In the genomic region with DNA sequence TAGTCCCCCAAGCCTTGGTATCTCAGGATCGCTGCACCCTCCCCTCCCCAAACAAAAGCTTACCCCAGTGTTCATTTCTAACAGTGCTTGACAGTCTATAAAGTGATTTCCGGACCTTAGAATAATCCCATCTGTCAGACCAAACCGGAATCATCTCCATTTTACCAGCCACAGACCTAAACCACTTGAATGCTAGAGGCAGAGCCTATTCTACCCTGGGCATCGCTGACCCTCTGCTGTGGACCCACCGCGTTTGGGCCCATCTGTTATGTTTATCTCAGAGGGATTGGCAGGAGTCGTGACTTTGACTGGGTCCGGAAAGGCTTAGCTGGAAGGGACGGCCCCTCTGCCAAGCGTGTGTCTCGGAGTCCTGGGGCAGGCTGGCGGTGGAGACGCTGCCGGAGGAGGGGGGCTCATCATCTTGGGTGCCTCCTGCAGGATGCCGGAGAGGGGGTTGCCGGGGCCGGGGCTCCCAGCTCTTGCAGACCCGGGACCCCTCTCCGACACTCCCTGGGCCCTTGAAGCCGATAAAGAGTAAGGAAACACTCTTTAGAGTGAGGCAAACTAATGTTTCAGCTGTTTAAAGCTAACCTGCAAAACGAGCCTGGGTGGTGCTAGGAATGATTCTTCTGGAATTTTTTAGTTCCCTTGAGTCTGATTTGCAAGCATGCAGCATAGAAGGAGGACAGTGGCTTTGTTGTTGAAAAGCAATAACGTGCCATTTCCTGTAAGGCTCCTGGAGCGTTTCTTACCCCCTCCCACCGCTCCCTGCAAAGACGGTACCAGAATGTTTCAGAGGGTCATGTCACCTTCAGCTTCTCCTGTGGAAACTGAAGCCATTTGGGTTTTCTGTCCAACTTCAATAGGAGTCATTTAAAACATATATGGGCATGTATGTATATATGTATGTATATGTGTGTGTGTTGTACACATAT, we compare ENCODE assay signal across 8 cellular contexts. TPM values are rescaled to one million over a fixed set of nuclear protein-coding genes. Genes with fewer than 3 reads are reported as not detected.
DNase-seq lines count a peak whose midpoint lies in the region; ATAC-seq, FAIRE-seq and TF ChIP-seq lines count a peak whose summit lies in the region.

No MANE protein-coding gene starts in this region.

- H3K4me1 ChIP-seq in A673 (ENCODE audit: insufficient read depth, low read length, poor library complexity, severe bottlenecking) (peaks cover 36% of the 10 kb centered on the region), GM23248 (ENCODE audit: insufficient read depth) (peaks cover 12% of the 10 kb centered on the region), endothelial cell of umbilical vein (ENCODE audit: control insufficient read depth, extremely low read depth, insufficient read depth, low read length) (peaks cover 21% of the 10 kb centered on the region), neural progenitor cell (peaks cover 5% of the 10 kb centered on the region)

- H3K27ac ChIP-seq in A673 (ENCODE audit: low read depth, low read length, poor library complexity, severe bottlenecking) = peak overlapping the region; percentile 55
- no peak overlapping the region for H3K27ac ChIP-seq in GM23248
- no peak overlapping the region for H3K27ac ChIP-seq in endothelial cell of umbilical vein (ENCODE audit: insufficient read depth, low read depth, low read length)
- H3K27ac ChIP-seq in neural progenitor cell = no peak overlapping the region

- no peak for TF ChIP-seq CTCF in A673 (conservative IDR thresholded peaks at IDR 0.05; ENCODE audit: low read depth, low read length)
- no peak for TF ChIP-seq CTCF in activated B cell treated with CpG ODN at 0.5 μM for 24 hours (IDR thresholded peaks at IDR 0.05)
- no peak for TF ChIP-seq CTCF in endothelial cell of umbilical vein (IDR thresholded peaks at IDR 0.05; ENCODE audit: extremely low read depth in 1 of 2, insufficient read depth in 1 of 2, low read depth in 1 of 2, low read length in 2 of 2)
- no peak for TF ChIP-seq CTCF in neural progenitor cell (IDR thresholded peaks at IDR 0.05)

- H3K4me1 Mint-ChIP-seq in activated B cell treated with CpG ODN at 0.5 μM for 24 hours = peaks cover 65% of the 10 kb centered on the region
- peaks cover 16% of the 10 kb centered on the region for H3K4me1 Mint-ChIP-seq in neural progenitor cell

- no peaks in the 10 kb centered on the region for H3K9me1 ChIP-seq in endothelial cell of umbilical vein (replicated peaks; ENCODE audit: control insufficient read depth, extremely low read depth, insufficient read depth, low read length)

- H3K4me2 ChIP-seq in GM23248 (ENCODE audit: unreplicated experiment) (peak overlapping the region; percentile 81), endothelial cell of umbilical vein (ENCODE audit: insufficient read depth, low read length) (peak overlapping the region; percentile 75), neural progenitor cell (peak overlapping the region; percentile 81)

- H3K27me3 ChIP-seq in A673 (replicated peaks; ENCODE audit: insufficient read depth, low read depth, low read length, poor library complexity) (no peaks in the 10 kb centered on the region), GM23248 (replicated peaks; ENCODE audit: insufficient read depth) (no peaks in the 10 kb centered on the region), endothelial cell of umbilical vein (ENCODE audit: control insufficient read depth in 2 of 2, insufficient read depth in 2 of 2, low read length in 2 of 2) (no peaks in the 10 kb centered on the region), neural progenitor cell (peaks cover 47% of the 10 kb centered on the region)

- H4K20me1 ChIP-seq in GM23248 (ENCODE audit: insufficient read depth) (no peaks in the 10 kb centered on the region), endothelial cell of umbilical vein (replicated peaks; ENCODE audit: control insufficient read depth, extremely low read depth, insufficient read depth, low read length) (no peaks in the 10 kb centered on the region), neural progenitor cell (ENCODE audit: low read depth) (peaks cover 3% of the 10 kb centered on the region)

- H3K36me3 ChIP-seq in A673 (ENCODE audit: insufficient read depth, low read length, poor library complexity, severe bottlenecking) (no peaks in the 10 kb centered on the region), GM23248 (ENCODE audit: low read depth) (no peaks in the 10 kb centered on the region), endothelial cell of umbilical vein (ENCODE audit: control insufficient read depth in 2 of 2, extremely low read depth in 1 of 2, insufficient read depth in 2 of 2, low read length in 2 of 2) (no peaks in the 10 kb centered on the region), neural progenitor cell (no peaks in the 10 kb centered on the region)

- no peaks in the 10 kb centered on the region for H3K9me3 Mint-ChIP-seq in activated B cell treated with CpG ODN at 0.5 μM for 24 hours
- no peaks in the 10 kb centered on the region for H3K9me3 Mint-ChIP-seq in neural progenitor cell

- peak overlapping the region; percentile 59 for H3K4me3 ChIP-seq in A673 (ENCODE audit: low read depth, low read length, poor library complexity, severe bottlenecking)
- peak overlapping the region; percentile 80 for H3K4me3 ChIP-seq in GM23248
- H3K4me3 ChIP-seq in endothelial cell of umbilical vein (replicated peaks in 1 of 3; ENCODE audit: insufficient read depth in 1 of 3, low read depth in 1 of 3, low read length in 3 of 3) = peak overlapping the region in 2 of 3 experiments; percentile 47 to 52
- no peak overlapping the region for H3K4me3 ChIP-seq in neural progenitor cell

- peak overlapping the region; percentile 88 for H3K4me3 Mint-ChIP-seq in activated B cell treated with CpG ODN at 0.5 μM for 24 hours
- H3K4me3 Mint-ChIP-seq in neural progenitor cell = peak overlapping the region; percentile 91

- peak overlapping the region; percentile 73 for H3K9ac ChIP-seq in GM23248
- H3K9ac ChIP-seq in endothelial cell of umbilical vein (replicated peaks; ENCODE audit: extremely low read depth, insufficient read depth, low read length) = peak overlapping the region; percentile 13
- H3K9ac ChIP-seq in neural progenitor cell = no peak overlapping the region

- peaks cover 7% of the 10 kb centered on the region for H3K36me3 Mint-ChIP-seq in activated B cell treated with CpG ODN at 0.5 μM for 24 hours (ENCODE audit: low read depth)
- H3K36me3 Mint-ChIP-seq in neural progenitor cell = no peaks in the 10 kb centered on the region

- H3K79me2 ChIP-seq in GM23248 (ENCODE audit: insufficient read depth) (no peaks in the 10 kb centered on the region), endothelial cell of umbilical vein (ENCODE audit: control insufficient read depth, insufficient read depth, low read length) (no peaks in the 10 kb centered on the region), neural progenitor cell (ENCODE audit: low read depth) (no peaks in the 10 kb centered on the region)

- CTCF ChIA-PET in A673 (lab: Charles Lee) = interaction anchor here (0.7 kb wide), 1 partner anchor 64 kb away, joined by 5 read pairs; no protein-coding TSS in a partner anchor
- CTCF ChIA-PET in activated B cell treated with CpG ODN at 0.5 μM for 24 hours (lab: Charles Lee) = interaction anchor here (1.2 to 3.3 kb wide), 3 partner anchors 25 to 109 kb away, joined by 3 to 10 read pairs (median 4); no protein-coding TSS in a partner anchor
- CTCF ChIA-PET in endothelial cell of umbilical vein (lab: Charles Lee) = interaction anchor here (1.0 kb wide), 2 partner anchors 11 to 76 kb away, joined by 3 to 4 read pairs; no protein-coding TSS in a partner anchor

- H3K9me3 ChIP-seq in A673 (ENCODE audit: low read depth, low read length, poor library complexity, severe bottlenecking) (no peaks in the 10 kb centered on the region), GM23248 (ENCODE audit: low read depth) (no peaks in the 10 kb centered on the region), endothelial cell of umbilical vein (replicated peaks; ENCODE audit: control insufficient read depth, insufficient read depth, low read length) (no peaks in the 10 kb centered on the region), neural progenitor cell (ENCODE audit: low read depth) (no peaks in the 10 kb centered on the region)

- peak; percentile 56 for FAIRE-seq in endothelial cell of umbilical vein (lab: Jason Lieb, UNC)

- dilution Hi-C loops in endothelial cell of umbilical vein (cut with MboI; ENCODE audit: extremely low pct_ligation_motif_present, low sequenced_read_pairs) = no loop called here

- H3K27me3 Mint-ChIP-seq in activated B cell treated with CpG ODN at 0.5 μM for 24 hours (no peaks in the 10 kb centered on the region), neural progenitor cell (ENCODE audit: insufficient read depth, low read depth) (peaks cover 16% of the 10 kb centered on the region)

- in situ Hi-C loops in GM23248 (cut with MboI) = no loop called here

- ATAC-seq in activated B cell treated with CpG ODN at 0.5 μM for 24 hours (ENCODE audit: low read depth) = no peak
- ATAC-seq in HG03565 (IDR thresholded peaks at IDR 0.05; ENCODE audit: unreplicated experiment) = no peak

- BruUV-seq in A673 (replicated peaks; lab: Mats Ljungman, UMichigan) (no TSS peak), endothelial cell of umbilical vein (replicated peaks; lab: Mats Ljungman, UMichigan) (TSS peak; percentile 13)

- intact Hi-C loops in A673 (cut with micrococcal nuclease; ENCODE audit: unreplicated experiment) = no loop called here
- intact Hi-C loops in activated B cell treated with CpG ODN at 0.5 μM for 24 hours (cut with micrococcal nuclease) = loop anchor here (5.0 to 10.0 kb wide), 3 partner anchors 148 to 600 kb away; a partner anchor contains a TSS
- intact Hi-C loops in endothelial cell of umbilical vein (cut with micrococcal nuclease) = loop anchor here (5.0 kb wide), 1 partner anchor 42 kb away; no protein-coding TSS in a partner anchor

- H3F3A ChIP-seq in GM23248 (ENCODE audit: insufficient read depth) (peaks cover 11% of the 10 kb centered on the region), neural progenitor cell (ENCODE audit: low read depth) (peaks cover 16% of the 10 kb centered on the region)

- H3K9me2 ChIP-seq in GM23248 (ENCODE audit: insufficient read depth) = no peaks in the 10 kb centered on the region

- WGBS in GM23248 (ENCODE audit: low coverage in 1 of 2, low lambda C conversion rate in 2 of 2, missing lambda C conversion rate in 2 of 2), 2 experiments = 9 to 10% methylated on average over 25 of the region's 25 CpGs

- peak overlapping the region; percentile 89 for H3K27ac Mint-ChIP-seq in activated B cell treated with CpG ODN at 0.5 μM for 24 hours
- H3K27ac Mint-ChIP-seq in neural progenitor cell = no peak overlapping the region

- H2AFZ ChIP-seq in GM23248 = peak overlapping the region; percentile 61
- peak overlapping the region; percentile 75 for H2AFZ ChIP-seq in endothelial cell of umbilical vein (ENCODE audit: low read depth, low read length)
- no peak overlapping the region for H2AFZ ChIP-seq in neural progenitor cell (replicated peaks)

- POLR2A ChIA-PET in A673 (lab: Charles Lee; ENCODE audit: low non-redundant PET) = interaction anchor here (0.6 kb wide), 2 partner anchors 105 to 116 kb away, joined by 4 to 5 read pairs; no protein-coding TSS in a partner anchor
- POLR2A ChIA-PET in activated B cell treated with CpG ODN at 0.5 μM for 24 hours (lab: Charles Lee) = interaction anchor here (0.7 to 1.1 kb wide), 5 partner anchors 40 to 426 kb away, joined by 3 to 8 read pairs (median 4); no protein-coding TSS in a partner anchor
- POLR2A ChIA-PET in endothelial cell of umbilical vein (lab: Charles Lee) = no interaction called here

- TF ChIP-seq POLR2A in endothelial cell of umbilical vein (IDR thresholded peaks at IDR 0.05; ENCODE audit: low read depth, low read length) = no peak

- peak; percentile 54 for DNase-seq in A673 (ENCODE audit: low spot score)
- DNase-seq in GM23248 = peak; percentile 42
- DNase-seq in activated B cell treated with CpG ODN at 0.5 μM for 24 hours = peak; percentile 36
- DNase-seq in endothelial cell of umbilical vein (ENCODE audit: low read depth, low spot score) = peak; percentile 28
- no peak for DNase-seq in neural progenitor cell (ENCODE audit: low spot score)
- DNase-seq in NCI-H1048 (lab: John Stamatoyannopoulos, UW) = no peak
- DNase-seq in GDM1 (lab: John Stamatoyannopoulos, UW) = no peak

RNA-seq across cellular contexts. Expression of a gene that starts 1.3 kb away (rescaled TPM):
- total RNA-seq in A673 (2021) (3.5 and 4.5 TPM in 2 replicates), activated B cell treated with CpG ODN at 0.5 μM for 24 hours (14.2 and 17.5 TPM in 2 replicates), endothelial cell of umbilical vein (6.2 and 8.2 TPM in 2 replicates), neural progenitor cell (ENCODE audit: low replicate concordance) (4.0 and 6.2 TPM in 2 replicates)
- total RNA-seq in GM23248 (2014; rRNA removed; shearing (Covaris generic)) = 6.9 and 7.3 TPM in 2 replicates
- polyA plus RNA-seq in GM23248 (2016; fragmentation: Nextera tagmentation; extraction: Ambion mirVana) (4.8 and 5.9 TPM in 2 replicates), endothelial cell of umbilical vein (6.3 and 7.2 TPM in 2 replicates)
- 3.8 and 6.0 TPM in 2 replicates for polyA plus RNA-seq in endothelial cell of umbilical vein (2011; cell fraction: cytosol; rRNA removed)
- polyA plus RNA-seq in endothelial cell of umbilical vein (2011; cell fraction: nucleus; rRNA removed) = 10.0 and 11.2 TPM in 2 replicates
- 6.1 and 6.5 TPM in 2 replicates for polyA plus RNA-seq in endothelial cell of umbilical vein (2012)
- 4.0 and 7.4 TPM in 2 replicates for polyA minus RNA-seq in endothelial cell of umbilical vein
- polyA minus RNA-seq in endothelial cell of umbilical vein (2011; cell fraction: cytosol; rRNA and poly(A)+ RNA removed) = 6.3 TPM
- polyA minus RNA-seq in endothelial cell of umbilical vein (2011; cell fraction: nucleus; rRNA and poly(A)+ RNA removed) = 3.7 and 7.3 TPM in 2 replicates

RNA-seq across cellular contexts. Expression of a gene that starts 31.7 kb away (rescaled TPM):
- total RNA-seq in A673 (2021) = 59.5 and 62.7 TPM in 2 replicates
- 43.1 and 45.0 TPM in 2 replicates for total RNA-seq in GM23248 (2014; rRNA removed; shearing (Covaris generic))
- polyA plus RNA-seq in GM23248 (2016; fragmentation: Nextera tagmentation; extraction: Ambion mirVana) = 23.9 and 26.0 TPM in 2 replicates
- 33.3 and 37.9 TPM in 2 replicates for total RNA-seq in activated B cell treated with CpG ODN at 0.5 μM for 24 hours
- 35.4 and 44.7 TPM in 2 replicates for total RNA-seq in endothelial cell of umbilical vein
- polyA plus RNA-seq in endothelial cell of umbilical vein = 33.9 and 42.4 TPM in 2 replicates
- 32.8 and 38.0 TPM in 2 replicates for polyA plus RNA-seq in endothelial cell of umbilical vein (2011; cell fraction: cytosol; rRNA removed)
- 27.2 and 28.9 TPM in 2 replicates for polyA plus RNA-seq in endothelial cell of umbilical vein (2011; cell fraction: nucleus; rRNA removed)
- polyA plus RNA-seq in endothelial cell of umbilical vein (2012) = 35.8 and 36.5 TPM in 2 replicates
- polyA minus RNA-seq in endothelial cell of umbilical vein = 36.2 and 41.6 TPM in 2 replicates
- 51.7 TPM for polyA minus RNA-seq in endothelial cell of umbilical vein (2011; cell fraction: cytosol; rRNA and poly(A)+ RNA removed)
- polyA minus RNA-seq in endothelial cell of umbilical vein (2011; cell fraction: nucleus; rRNA and poly(A)+ RNA removed) = 14.3 and 14.7 TPM in 2 replicates
- total RNA-seq in neural progenitor cell (ENCODE audit: low replicate concordance) = 18.1 and 35.0 TPM in 2 replicates

RNA-seq across cellular contexts. Expression of a gene that starts 31.8 kb away (rescaled TPM):
- 120 and 136 TPM in 2 replicates for total RNA-seq in A673 (2021)
- 27.6 and 29.7 TPM in 2 replicates for total RNA-seq in GM23248 (2014; rRNA removed; shearing (Covaris generic))
- 26.7 and 28.8 TPM in 2 replicates for polyA plus RNA-seq in GM23248 (2016; fragmentation: Nextera tagmentation; extraction: Ambion mirVana)
- 121 and 122 TPM in 2 replicates for total RNA-seq in activated B cell treated with CpG ODN at 0.5 μM for 24 hours
- total RNA-seq in endothelial cell of umbilical vein = 74.4 and 79.7 TPM in 2 replicates
- 43.3 and 44.6 TPM in 2 replicates for polyA plus RNA-seq in endothelial cell of umbilical vein
- polyA plus RNA-seq in endothelial cell of umbilical vein (2011; cell fraction: cytosol; rRNA removed) = 19.8 and 27.1 TPM in 2 replicates
- polyA plus RNA-seq in endothelial cell of umbilical vein (2011; cell fraction: nucleus; rRNA removed) = 265 and 309 TPM in 2 replicates
- polyA plus RNA-seq in endothelial cell of umbilical vein (2012) = 57.1 and 59.2 TPM in 2 replicates
- 30.7 and 39.0 TPM in 2 replicates for polyA minus RNA-seq in endothelial cell of umbilical vein
- 12.4 TPM for polyA minus RNA-seq in endothelial cell of umbilical vein (2011; cell fraction: cytosol; rRNA and poly(A)+ RNA removed)
- 52.7 and 74.6 TPM in 2 replicates for polyA minus RNA-seq in endothelial cell of umbilical vein (2011; cell fraction: nucleus; rRNA and poly(A)+ RNA removed)
- total RNA-seq in neural progenitor cell (ENCODE audit: low replicate concordance) = 123 and 125 TPM in 2 replicates

Comparison
In these comparisons a context has a peak if more than half of its experiments do, and no peak if none do; other contexts are left out.
1. DNase-seq: peak in A673 (single experiment), GM23248 (single experiment), activated B cell treated with CpG ODN at 0.5 μM for 24 hours (single experiment) and endothelial cell of umbilical vein (single experiment); none in neural progenitor cell (single experiment), NCI-H1048 (single experiment) and GDM1 (single experiment).
2. Peak in every context shown above with its lines, with median percentiles within 50 percentile points of each other: H3K4me2 ChIP-seq.